Comparison of ENCODE assay signal across 20 cellular contexts in genomic region chr18:61850756-61851155, GRCh38.
"Had no signal": no experiment of that assay in that cellular context is flagged by ENCODE, and none has a peak within 500 bp of the region (broad histone marks: within the 10 kb centered on the region; RNA-seq: fewer than 3 reads in every experiment).

No MANE protein-coding gene starts in this region.

- H3K27ac Mint-ChIP-seq: activated naive CD4-positive, alpha-beta T cell treated with anti-CD3 and anti-CD28 coated beads, Interleukin-2, amount 50 U/mL, for 24 hours; activated T-cell treated with anti-CD3 and anti-CD28 coated beads, Interleukin-2, amount 50 U/mL, for 24 hours; naive thymus-derived CD4-positive, alpha-beta T cell; stimulated activated naive B cell treated with anti-CD40 and anti-IgM and Interleukin-4, amounts not matched to agents 10 μg/mL and 1 μg/mL and 100 μg/mL, for 72 hours; T-helper 2 cell treated with Interferon-gamma antibody and Interleukin-4, amounts not matched to agents 5 μg/mL and 100 μg/mL, for 36 hours had no signal

- H3K4me3 ChIP-seq: dorsolateral prefrontal cortex, esophagus squamous epithelium, psoas muscle, spleen, transverse colon had no signal

- H3K4me3 Mint-ChIP-seq: activated naive CD4-positive, alpha-beta T cell treated with anti-CD3 and anti-CD28 coated beads, Interleukin-2, amount 50 U/mL, for 24 hours; activated T-cell treated with anti-CD3 and anti-CD28 coated beads, Interleukin-2, amount 50 U/mL, for 24 hours; naive thymus-derived CD4-positive, alpha-beta T cell; stimulated activated naive B cell treated with anti-CD40 and anti-IgM and Interleukin-4, amounts not matched to agents 10 μg/mL and 1 μg/mL and 100 μg/mL, for 72 hours; T-helper 2 cell treated with Interferon-gamma antibody and Interleukin-4, amounts not matched to agents 5 μg/mL and 100 μg/mL, for 36 hours had no signal

- H3K27ac ChIP-seq: esophagus squamous epithelium, neutrophil, psoas muscle, spleen, transverse colon had no signal

- H3K4me1 Mint-ChIP-seq: activated naive CD4-positive, alpha-beta T cell treated with anti-CD3 and anti-CD28 coated beads, Interleukin-2, amount 50 U/mL, for 24 hours; stimulated activated naive B cell treated with anti-CD40 and anti-IgM and Interleukin-4, amounts not matched to agents 10 μg/mL and 1 μg/mL and 100 μg/mL, for 72 hours had no signal

- H3K36me3 ChIP-seq: brain microvascular endothelial cell, esophagus squamous epithelium, neutrophil, spleen, transverse colon had no signal

- H3K9me3 ChIP-seq: esophagus squamous epithelium, neutrophil, psoas muscle, transverse colon had no signal

- H3K27me3 ChIP-seq: brain microvascular endothelial cell, esophagus squamous epithelium, transverse colon had no signal

- H3K36me3 Mint-ChIP-seq: activated naive CD4-positive, alpha-beta T cell treated with anti-CD3 and anti-CD28 coated beads, Interleukin-2, amount 50 U/mL, for 24 hours; stimulated activated naive B cell treated with anti-CD40 and anti-IgM and Interleukin-4, amounts not matched to agents 10 μg/mL and 1 μg/mL and 100 μg/mL, for 72 hours had no signal

- H3K9me3 Mint-ChIP-seq: activated naive CD4-positive, alpha-beta T cell treated with anti-CD3 and anti-CD28 coated beads, Interleukin-2, amount 50 U/mL, for 24 hours; activated T-cell treated with anti-CD3 and anti-CD28 coated beads, Interleukin-2, amount 50 U/mL, for 24 hours; stimulated activated naive B cell treated with anti-CD40 and anti-IgM and Interleukin-4, amounts not matched to agents 10 μg/mL and 1 μg/mL and 100 μg/mL, for 72 hours; T-helper 2 cell treated with Interferon-gamma antibody and Interleukin-4, amounts not matched to agents 5 μg/mL and 100 μg/mL, for 36 hours had no signal

- ATAC-seq: naive thymus-derived CD4-positive, alpha-beta T cell; psoas muscle; sciatic nerve; stimulated activated naive B cell treated with anti-CD40 and anti-IgM and Interleukin-4, amounts not matched to agents 10 μg/mL and 1 μg/mL and 100 μg/mL, for 72 hours had no signal

- H3K4me1 ChIP-seq: esophagus squamous epithelium, psoas muscle, spleen, transverse colon had no signal

- DNase-seq: activated CD4-positive, alpha-beta T cell treated with anti-CD3 and anti-CD28 coated beads, Interleukin-2, amount 50 U/mL, for 4 hours; activated CD4-positive, CD25-positive, alpha-beta regulatory T cell treated with anti-CD3 and anti-CD28 coated beads, Interleukin-2, amount 50 U/mL, for 72 hours; activated effector memory CD4-positive, alpha-beta T cell treated with Interleukin-2 at 50 U/mL for 16 hours; activated T-cell treated with anti-CD3 and anti-CD28 coated beads, Interleukin-2, amount 50 U/mL, for 24 hours; amniotic stem cell; brain microvascular endothelial cell; dorsolateral prefrontal cortex; esophagus squamous epithelium; foreskin fibroblast; mammary epithelial cell; naive thymus-derived CD4-positive, alpha-beta T cell; psoas muscle; spleen; stimulated activated CD4-positive, alpha-beta T cell treated with anti-CD3 and anti-CD28 coated beads, Interleukin-2, amount 100 ng/mL, for 24 hours; stimulated activated naive B cell treated with anti-CD40 and anti-IgM and Interleukin-4, amounts not matched to agents 10 μg/mL and 1 μg/mL and 100 μg/mL, for 72 hours; transverse colon had no signal
